Comparison of ENCODE assay signal across 9 cellular contexts in genomic region chr15:80418892-80419537, GRCh38.
DNase-seq lines count a peak whose midpoint lies in the region; ATAC-seq and TF ChIP-seq lines count a peak whose summit lies in the region.
"Had no signal": no experiment of that assay in that cellular context is flagged by ENCODE, and none has a peak within 500 bp of the region (broad histone marks: within the 10 kb centered on the region; RNA-seq: fewer than 3 reads in every experiment).

No MANE protein-coding gene starts in this region.

- no peak overlapping the region for H3K27ac ChIP-seq in MM.1S (ENCODE audit: low read length)

- no peak overlapping the region for H2AFZ ChIP-seq in MM.1S (ENCODE audit: low read length)

- peaks cover 4% of the 10 kb centered on the region for H3K4me1 ChIP-seq in MM.1S (ENCODE audit: low read length)

- no peaks in the 10 kb centered on the region for H3K9me2 ChIP-seq in MM.1S (replicated peaks; ENCODE audit: insufficient read depth, low read length)

- H3K36me3 ChIP-seq in MM.1S (replicated peaks; ENCODE audit: insufficient read depth, low read length), result no peaks in the 10 kb centered on the region

- no peaks in the 10 kb centered on the region for H3K27me3 ChIP-seq in MM.1S (replicated peaks; ENCODE audit: insufficient read depth, low read length)

- DNase-seq in NCI-H2196 (lab: John Stamatoyannopoulos, UW; ENCODE audit: unreplicated experiment) (peak; percentile 30), NCI-H2196 treated with DMSO at 0.1 percent for 48 hours (lab: John Stamatoyannopoulos, UW; ENCODE audit: unreplicated experiment) (no peak), MM.1S (peak; percentile 48), amniotic stem cell (lab: John Stamatoyannopoulos, UW) (peak; percentile 41), iris pigment epithelial cell (ENCODE audit: low read depth) (peak; percentile 62)

- H4K20me1 ChIP-seq in MM.1S (ENCODE audit: insufficient read depth, low read length), result no peaks in the 10 kb centered on the region

- no peaks in the 10 kb centered on the region for H3K9me3 ChIP-seq in MM.1S (replicated peaks; ENCODE audit: insufficient read depth, low read length)

- ATAC-seq in GM19397 (IDR thresholded peaks at IDR 0.05; ENCODE audit: unreplicated experiment) (no peak), GM18873 (IDR thresholded peaks at IDR 0.05; ENCODE audit: low FRiP score, unreplicated experiment) (no peak), GM21447 (IDR thresholded peaks at IDR 0.05; ENCODE audit: unreplicated experiment) (no peak)
- ATAC-seq: activated T-cell treated with anti-CD3 and anti-CD28 coated beads, Interleukin-2, amount 50 U/mL, for 72 hours had no signal

- TF ChIP-seq CTCF in MM.1S (IDR thresholded peaks at IDR 0.05; ENCODE audit: low read length), result peak; percentile 73

- H3K9ac ChIP-seq in MM.1S (ENCODE audit: low read length), result no peak overlapping the region

- no peak overlapping the region for H3K4me3 ChIP-seq in MM.1S (ENCODE audit: low read length)

- no peaks in the 10 kb centered on the region for H3F3A ChIP-seq in MM.1S (ENCODE audit: insufficient read depth, low read length)

- no peaks in the 10 kb centered on the region for H3K79me2 ChIP-seq in MM.1S (ENCODE audit: low read length)

- H3K4me2 ChIP-seq in MM.1S (ENCODE audit: low read depth, low read length), result no peak overlapping the region
